21 cellular contexts compared by ENCODE assay signal in genomic region chr2:12253167-12253778, GRCh38.
A peak's percentile ranks its signal among the peaks of the same experiment; 100 is the strongest.
DNase-seq lines count a peak whose midpoint lies in the region; ATAC-seq, FAIRE-seq and TF ChIP-seq lines count a peak whose summit lies in the region.
"Had no signal": no experiment of that assay in that cellular context is flagged by ENCODE, and none has a peak within 500 bp of the region (broad histone marks: within the 10 kb centered on the region; RNA-seq: fewer than 3 reads in every experiment).

No MANE protein-coding gene starts in this region.

- 74% methylated on average over 2 of the region's 2 CpGs for WGBS in K562 (ENCODE audit: insufficient coverage, low coverage, missing lambda C conversion rate)
- WGBS in endodermal cell (ENCODE audit: insufficient coverage in 1 of 2, insufficient read length in 1 of 2), 2 experiments, result 89% methylated on average over 1 of the region's 2 CpGs; no CpG with 5 or more reads in 1 of the 2 experiments

- H3K27me3 Mint-ChIP-seq in endodermal cell (ENCODE audit: insufficient read depth), result no peaks in the 10 kb centered on the region
- no peaks in the 10 kb centered on the region for H3K27me3 Mint-ChIP-seq in stimulated activated memory B cell treated with anti-CD40 and anti-IgM and Interleukin-4, amounts not matched to agents 10 μg/mL and 1 μg/mL and 100 μg/mL, for 72 hours

- no peak overlapping the region for H3K4me2 ChIP-seq in K562 (ENCODE audit: insufficient read depth, low read length)

- H3K4me1 Mint-ChIP-seq in endodermal cell, result peaks cover 2% of the 10 kb centered on the region
- no peaks in the 10 kb centered on the region for H3K4me1 Mint-ChIP-seq in stimulated activated memory B cell treated with anti-CD40 and anti-IgM and Interleukin-4, amounts not matched to agents 10 μg/mL and 1 μg/mL and 100 μg/mL, for 72 hours
- H3K4me1 Mint-ChIP-seq: CD4-positive, alpha-beta memory T cell had no signal

- TF ChIP-seq POLR2A in K562 (conservative IDR thresholded peaks at IDR 0.05), result no peak

- POLR2A ChIA-PET in K562 (lab: Yijun Ruan, JAX), result interaction anchor here (0.8 to 1.8 kb wide), 6 partner anchors 8 to 463 kb away, joined by 3 to 5 read pairs (median 4); partner anchors contain the start of gene TRIB2

- H3K4me3 ChIP-seq in K562, result no peak overlapping the region
- H3K4me3 ChIP-seq in epithelial cell of esophagus (ENCODE audit: low read length), result no peak overlapping the region
- H3K4me3 ChIP-seq in endodermal cell (ENCODE audit: low read length), result no peak overlapping the region
- H3K4me3 ChIP-seq: GM23248 had no signal

- CTCF ChIA-PET in K562 (lab: Yijun Ruan, JAX; ENCODE audit: low intra/inter-chr PET ratio), result no interaction called here

- no TSS peak for BruUV-seq in K562 (replicated peaks; lab: Mats Ljungman, UMichigan)

- TF ChIP-seq CTCF in K562 (IDR thresholded peaks at IDR 0.05 in 2 of 3, conservative IDR thresholded peaks at IDR 0.05 in 1 of 3; ENCODE audit: insufficient read depth in 2 of 3, low read depth in 1 of 3, low read length in 3 of 3) (no peak), epithelial cell of esophagus (IDR thresholded peaks at IDR 0.05; ENCODE audit: insufficient read depth, low read depth, low read length, missing control alignments) (no peak), endodermal cell (conservative IDR thresholded peaks at IDR 0.05) (no peak)

- FAIRE-seq in A204.1 (lab: Jason Lieb, UNC) (peak; percentile 73), TTC549 (lab: Jason Lieb, UNC) (peak; percentile 15), K562 (lab: Jason Lieb, UNC) (no peak)
- FAIRE-seq: G401.6, GM19239, H1 had no signal

- TF ChIP-seq EP300 in K562 (IDR thresholded peaks at IDR 0.05; ENCODE audit: low read length), result no peak

- peak in 2 of 4 experiments; percentile 16 to 17 for DNase-seq in K562 (ENCODE audit: extremely low read depth in 1 of 4, low spot score in 3 of 4)
- peak; percentile 41 for DNase-seq in epithelial cell of esophagus (ENCODE audit: low read depth)
- DNase-seq in foreskin melanocyte, result no peak
- no peak for DNase-seq in endodermal cell
- no peak for DNase-seq in DMS114 treated with DMSO at 0.1 percent for 48 hours (lab: John Stamatoyannopoulos, UW; ENCODE audit: unreplicated experiment)
- DNase-seq: 8988T; C1 segment of cervical spinal cord; Calu3; CD4-positive, alpha-beta memory T cell; COR-L47; DMS153; DND-41; GM23248; H7; HCEC 1CT had no signal

- intact Hi-C loops in K562 (cut with micrococcal nuclease), result no loop called here

- no peaks in the 10 kb centered on the region for H3K36me3 Mint-ChIP-seq in endodermal cell (ENCODE audit: low read depth)
- no peaks in the 10 kb centered on the region for H3K36me3 Mint-ChIP-seq in stimulated activated memory B cell treated with anti-CD40 and anti-IgM and Interleukin-4, amounts not matched to agents 10 μg/mL and 1 μg/mL and 100 μg/mL, for 72 hours

- H3K9ac ChIP-seq in K562 (ENCODE audit: insufficient read depth in 1 of 2, low read depth in 2 of 2, low read length in 2 of 2) (no peak overlapping the region), endodermal cell (ENCODE audit: extremely low read depth, low read length, poor library complexity, severe bottlenecking) (no peak overlapping the region)
- H3K9ac ChIP-seq: GM23248 had no signal

- ATAC-seq in K562, result peak; percentile 63; the same call in 2 of the 3 replicates
- ATAC-seq in stimulated activated memory B cell treated with anti-CD40 and anti-IgM and Interleukin-4, amounts not matched to agents 10 μg/mL and 1 μg/mL and 100 μg/mL, for 72 hours, result no peak

- H3K36me3 ChIP-seq in K562 (ENCODE audit: control insufficient read depth, insufficient read depth, low read length) (no peaks in the 10 kb centered on the region), endodermal cell (ENCODE audit: control insufficient read depth, insufficient read depth, low read length) (no peaks in the 10 kb centered on the region)

- peaks cover 3 to 16% of the 10 kb centered on the region in 2 experiments; a peak in 4 of 5 replicates for H3K4me1 ChIP-seq in K562 (replicated peaks in 1 of 2; ENCODE audit: control insufficient read depth in 2 of 2, insufficient read depth in 2 of 2, low read length in 2 of 2)
- H3K4me1 ChIP-seq in endodermal cell (ENCODE audit: control insufficient read depth, insufficient read depth, low read length), result no peaks in the 10 kb centered on the region

- no peak overlapping the region for H3K27ac Mint-ChIP-seq in endodermal cell
- no peak overlapping the region for H3K27ac Mint-ChIP-seq in stimulated activated memory B cell treated with anti-CD40 and anti-IgM and Interleukin-4, amounts not matched to agents 10 μg/mL and 1 μg/mL and 100 μg/mL, for 72 hours
- H3K27ac Mint-ChIP-seq: CD4-positive, alpha-beta memory T cell had no signal

- H3K27ac ChIP-seq in K562 (ENCODE audit: extremely low read depth, low read depth, low read length), result no peak overlapping the region
- H3K27ac ChIP-seq in endodermal cell (ENCODE audit: low read depth, low read length), result no peak overlapping the region
- H3K27ac ChIP-seq: GM23248 had no signal

- no peaks in the 10 kb centered on the region for H3K79me2 ChIP-seq in K562 (ENCODE audit: control insufficient read depth, insufficient read depth, low read length)

- H3K9me3 ChIP-seq in K562 (replicated peaks; ENCODE audit: control insufficient read depth, insufficient read depth, low read depth, low read length) (no peaks in the 10 kb centered on the region), endodermal cell (ENCODE audit: control insufficient read depth, low read length) (no peaks in the 10 kb centered on the region)

- H3K4me3 Mint-ChIP-seq in endodermal cell, result no peak overlapping the region
- no peak overlapping the region for H3K4me3 Mint-ChIP-seq in stimulated activated memory B cell treated with anti-CD40 and anti-IgM and Interleukin-4, amounts not matched to agents 10 μg/mL and 1 μg/mL and 100 μg/mL, for 72 hours
- H3K4me3 Mint-ChIP-seq: CD4-positive, alpha-beta memory T cell had no signal

- H2AFZ ChIP-seq in K562 (ENCODE audit: low read depth, low read length), result no peak overlapping the region
- H2AFZ ChIP-seq: GM23248 had no signal

- in situ Hi-C loops in K562 (cut with MboI), result no loop called here

- H3K27me3 ChIP-seq in K562 (ENCODE audit: control insufficient read depth in 2 of 2, insufficient read depth in 2 of 2, low read length in 2 of 2), result no peaks in the 10 kb centered on the region
- no peaks in the 10 kb centered on the region for H3K27me3 ChIP-seq in endodermal cell (ENCODE audit: control insufficient read depth, insufficient read depth, low read length, poor library complexity, severe bottlenecking)

- H3K9me1 ChIP-seq in K562 (ENCODE audit: control insufficient read depth, insufficient read depth, low read length), result no peaks in the 10 kb centered on the region

- H4K20me1 ChIP-seq in K562 (replicated peaks; ENCODE audit: control insufficient read depth, insufficient read depth, low read length), result no peaks in the 10 kb centered on the region

- TF ChIP-seq RAD21 in K562 (CRISPR knock-in tag; conservative IDR thresholded peaks at IDR 0.05 in 1 of 2, IDR thresholded peaks at IDR 0.05 in 1 of 2), result no peak

- no peaks in the 10 kb centered on the region for H3K9me3 Mint-ChIP-seq in endodermal cell
- H3K9me3 Mint-ChIP-seq in stimulated activated memory B cell treated with anti-CD40 and anti-IgM and Interleukin-4, amounts not matched to agents 10 μg/mL and 1 μg/mL and 100 μg/mL, for 72 hours, result no peaks in the 10 kb centered on the region

TF ChIP-seq in K562, 482 proteins besides CTCF, POLR2A, EP300 and RAD21 (continues in another document):
- no peak for TF ChIP-seq MBD2 (IDR thresholded peaks at IDR 0.05; ENCODE audit: borderline replicate concordance, low read depth)
- TF ChIP-seq GTF2E2 (tag; IDR thresholded peaks at IDR 0.05), result no peak
- TF ChIP-seq FIP1L1 (IDR thresholded peaks at IDR 0.05; ENCODE audit: low read depth, low read length, poor library complexity, severe bottlenecking), result no peak
- no peak for TF ChIP-seq GABPB2 (CRISPR knock-in tag; conservative IDR thresholded peaks at IDR 0.05)
- TF ChIP-seq MNT (conservative IDR thresholded peaks at IDR 0.05), result no peak
- no peak for TF ChIP-seq RUNX1 (IDR thresholded peaks at IDR 0.05; ENCODE audit: low read depth)
- no peak for TF ChIP-seq ZNF140 (CRISPR knock-in tag; IDR thresholded peaks at IDR 0.05)
- TF ChIP-seq NFE2 (IDR thresholded peaks at IDR 0.05; ENCODE audit: low read depth), result no peak
- TF ChIP-seq ZNF23 (CRISPR knock-in tag; IDR thresholded peaks at IDR 0.05), result no peak
- TF ChIP-seq TBP (optimal IDR thresholded peaks at IDR 0.05; ENCODE audit: low read depth, low read length), result no peak
- no peak for TF ChIP-seq CBX5 (IDR thresholded peaks at IDR 0.05; ENCODE audit: borderline replicate concordance, low read depth)
- TF ChIP-seq NFE2L1 (tag; IDR thresholded peaks at IDR 0.05; ENCODE audit: borderline replicate concordance, low read depth), result no peak
- no peak for TF ChIP-seq ZNF12 (CRISPR knock-in tag; IDR thresholded peaks at IDR 0.05)
